In the genomic region with DNA sequence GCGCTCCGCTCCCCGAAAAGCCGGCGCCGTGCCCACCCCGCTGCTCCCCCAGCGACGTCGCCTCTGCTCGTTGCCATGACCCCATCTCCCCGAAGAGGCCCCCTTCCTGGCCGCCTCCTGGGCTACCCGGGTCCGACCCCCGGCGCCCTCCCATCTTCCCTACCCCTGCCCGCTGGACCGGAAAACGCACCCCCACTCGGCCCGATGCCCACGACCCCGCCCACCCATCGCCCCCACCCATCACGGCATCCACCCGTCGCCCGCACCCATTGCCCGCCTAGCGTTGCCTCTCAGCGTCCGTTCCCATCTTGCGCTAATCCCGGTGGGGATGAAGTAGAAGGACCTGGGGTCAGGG, we compare ENCODE assay signal across 8 cellular contexts. TPM values are rescaled to one million over a fixed set of nuclear protein-coding genes. Genes with fewer than 3 reads are reported as not detected.
A peak's percentile ranks its signal among the peaks of the same experiment; 100 is the strongest.
DNase-seq lines count a peak whose midpoint lies in the region; ATAC-seq and TF ChIP-seq lines count a peak whose summit lies in the region.

No MANE protein-coding gene starts in this region.

- H3K4me3 Mint-ChIP-seq in osteocyte (ENCODE audit: unreplicated experiment) = peak overlapping the region; percentile 84

- peak overlapping the region; percentile 68 for H2AFZ ChIP-seq in DND-41 (ENCODE audit: low read depth, low read length)

- peak overlapping the region; percentile 91 for H3K4me2 ChIP-seq in DND-41 (ENCODE audit: insufficient read depth, low read length)

- H3K36me3 Mint-ChIP-seq in osteocyte (ENCODE audit: unreplicated experiment) = peaks cover 5% of the 10 kb centered on the region

- H4K20me1 ChIP-seq in DND-41 (ENCODE audit: insufficient read depth, low read length) = peaks cover 28% of the 10 kb centered on the region

- H3K27me3 ChIP-seq in DND-41 (ENCODE audit: insufficient read depth, low read length, poor library complexity) (no peaks in the 10 kb centered on the region), NT2/D1 (ENCODE audit: insufficient read depth, insufficient read length) (no peaks in the 10 kb centered on the region)

- H3K27me3 Mint-ChIP-seq in osteocyte (ENCODE audit: unreplicated experiment) = no peaks in the 10 kb centered on the region

- H3K4me3 ChIP-seq in DND-41 (ENCODE audit: low read depth in 1 of 2, low read length in 2 of 2) (peak overlapping the region; percentile 33 to 73; a peak in 3 of 4 replicates), NT2/D1 (ENCODE audit: insufficient read length, low read depth) (peak overlapping the region; percentile 56)

- peak overlapping the region; percentile 67 for H3K9ac ChIP-seq in DND-41 (ENCODE audit: low read depth, low read length)
- H3K9ac ChIP-seq in NT2/D1 (ENCODE audit: insufficient read length, low read depth) = peak overlapping the region; percentile 76

- H3K27ac Mint-ChIP-seq in osteocyte (ENCODE audit: unreplicated experiment) = peak overlapping the region; percentile 81

- TF ChIP-seq CTCF in DND-41 (IDR thresholded peaks at IDR 0.05; ENCODE audit: borderline replicate concordance, extremely low read depth, low read length, poor library complexity, severe bottlenecking) (no peak), osteocyte (IDR thresholded peaks at IDR 0.05) (no peak)

- DNase-seq in DND-41 (no peak), NT2/D1 (ENCODE audit: low read depth, low spot score) (no peak), epithelial cell of prostate (ENCODE audit: low read depth, low spot score) (no peak), osteocyte (ENCODE audit: extremely low spot score, unreplicated experiment) (no peak), SW 1271 (lab: John Stamatoyannopoulos, UW) (no peak), NCI-H345 treated with DMSO at 0.1 percent for 48 hours (lab: John Stamatoyannopoulos, UW; ENCODE audit: unreplicated experiment) (no peak), inferior parietal cortex (ENCODE audit: extremely low spot score) (no peak)
- no peak for DNase-seq in activated CD4-positive, alpha-beta T cell treated with anti-CD3 and anti-CD28 coated beads, Interleukin-2, amount 50 U/mL, for 1 hour

- H3K4me1 ChIP-seq in DND-41 (ENCODE audit: insufficient read depth, low read length) (peaks cover 27% of the 10 kb centered on the region), NT2/D1 (ENCODE audit: insufficient read depth, insufficient read length) (no peaks in the 10 kb centered on the region)

- H3K9me3 ChIP-seq in DND-41 (ENCODE audit: insufficient read depth, low read length, severe bottlenecking) (no peaks in the 10 kb centered on the region), NT2/D1 (ENCODE audit: insufficient read depth, low read length) (no peaks in the 10 kb centered on the region)

- H3K27ac ChIP-seq in DND-41 (ENCODE audit: low read length) (peak overlapping the region; percentile 74), epithelial cell of prostate (peak overlapping the region; percentile 54)

- peaks cover 31% of the 10 kb centered on the region for H3K79me2 ChIP-seq in DND-41 (ENCODE audit: insufficient read depth, low read length)

- peaks cover 8% of the 10 kb centered on the region for H3K4me1 Mint-ChIP-seq in osteocyte (ENCODE audit: unreplicated experiment)

- H3K9me3 Mint-ChIP-seq in osteocyte (ENCODE audit: unreplicated experiment) = no peaks in the 10 kb centered on the region

- H3K36me3 ChIP-seq in DND-41 (ENCODE audit: insufficient read depth, low read length) (peaks cover 76% of the 10 kb centered on the region), NT2/D1 (ENCODE audit: insufficient read depth, insufficient read length, low read length) (peaks cover 72% of the 10 kb centered on the region)

- ATAC-seq in DND-41 (ENCODE audit: insufficient read depth, low read depth) = peak; percentile 27; the same call in 2 of the 3 replicates

RNA-seq across cellular contexts. Expression of gene GDI1, which starts 0.4 kb away (rescaled TPM):
- 135 and 152 TPM in 2 replicates for total RNA-seq in osteocyte

RNA-seq across cellular contexts. Expression of gene FAM50A, which starts 6.6 kb away (rescaled TPM):
- total RNA-seq in osteocyte = 92.2 and 92.8 TPM in 2 replicates

RNA-seq across cellular contexts. Expression of gene ATP6AP1, which starts 8.9 kb away (rescaled TPM):
- total RNA-seq in osteocyte = 144 and 153 TPM in 2 replicates

RNA-seq across cellular contexts. Expression of gene PLXNA3, which starts 20.7 kb away (rescaled TPM):
- 107 and 108 TPM in 2 replicates for total RNA-seq in osteocyte

RNA-seq across cellular contexts. Expression of gene TAFAZZIN, which starts 26.0 kb away (rescaled TPM):
- total RNA-seq in osteocyte = 46.2 and 47.3 TPM in 2 replicates
